9 cellular contexts compared by ENCODE assay signal in the genomic region with DNA sequence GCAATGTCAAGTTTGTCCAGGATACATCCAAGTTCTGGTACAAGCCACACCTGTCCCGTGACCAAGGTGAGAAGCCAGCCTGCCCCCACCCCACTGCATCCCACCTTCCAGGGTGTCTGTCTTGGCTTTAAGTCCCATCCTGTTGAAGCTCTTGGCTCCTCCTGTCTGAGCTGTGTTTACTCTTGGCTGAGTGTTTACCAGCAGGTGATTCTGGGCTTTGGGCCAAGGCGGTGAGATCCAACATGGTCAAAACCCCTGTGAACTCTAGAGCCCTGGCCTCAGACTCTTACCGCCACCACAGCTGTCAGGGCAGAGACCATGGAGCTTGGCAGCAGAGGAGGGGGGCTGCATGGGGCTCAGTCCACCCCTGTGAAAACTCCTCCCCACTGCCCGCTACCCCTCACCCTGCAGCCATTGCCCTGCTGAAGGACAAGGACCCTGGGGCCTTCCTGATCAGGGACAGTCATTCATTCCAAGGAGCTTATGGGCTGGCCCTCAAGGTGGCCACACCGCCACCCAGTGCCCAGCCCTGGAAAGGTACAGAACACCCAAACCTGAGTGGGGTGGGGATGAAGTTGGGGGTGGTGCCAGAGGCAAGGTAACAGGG. TPM values are rescaled to one million over a fixed set of nuclear protein-coding genes. Genes with fewer than 3 reads are reported as not detected.
A peak's percentile ranks its signal among the peaks of the same experiment; 100 is the strongest.
DNase-seq lines count a peak whose midpoint lies in the region; TF ChIP-seq lines count a peak whose summit lies in the region.
"Had no signal": no experiment of that assay in that cellular context is flagged by ENCODE, and none has a peak within 500 bp of the region (broad histone marks: within the 10 kb centered on the region; RNA-seq: fewer than 3 reads in every experiment).

No MANE protein-coding gene starts in this region.

- TF ChIP-seq CTCF in GM12874 (IDR thresholded peaks at IDR 0.05; ENCODE audit: insufficient read depth, low read depth, low read length), result peak; percentile 8; the same call in 1 of the 2 replicates
- TF ChIP-seq CTCF in glutamatergic neuron (IDR thresholded peaks at IDR 0.05; ENCODE audit: partially characterized antibody, unreplicated experiment), result no peak

- intact Hi-C loops in dendritic cell treated with granulocyte-macrophage colony-stimulating factor and Interleukin-4, amounts not matched to agents 40 ng/mL and 50 ng/mL, for 4 days (cut with micrococcal nuclease), result no loop called here

- peak overlapping the region; percentile 14 for H3K27ac Mint-ChIP-seq in dendritic cell treated with granulocyte-macrophage colony-stimulating factor and Interleukin-4, amounts not matched to agents 40 ng/mL and 50 ng/mL, for 4 days
- H3K27ac Mint-ChIP-seq in glutamatergic neuron (ENCODE audit: unreplicated experiment), result no peak overlapping the region

- peaks cover 29% of the 10 kb centered on the region for H3K27me3 Mint-ChIP-seq in dendritic cell treated with granulocyte-macrophage colony-stimulating factor and Interleukin-4, amounts not matched to agents 40 ng/mL and 50 ng/mL, for 4 days
- H3K27me3 Mint-ChIP-seq in glutamatergic neuron (ENCODE audit: unreplicated experiment), result peaks cover 10% of the 10 kb centered on the region

- H3K4me1 Mint-ChIP-seq in dendritic cell treated with granulocyte-macrophage colony-stimulating factor and Interleukin-4, amounts not matched to agents 40 ng/mL and 50 ng/mL, for 4 days (ENCODE audit: low read depth), result peaks cover 8% of the 10 kb centered on the region
- peaks cover 2% of the 10 kb centered on the region for H3K4me1 Mint-ChIP-seq in glutamatergic neuron (ENCODE audit: low read depth, unreplicated experiment)

- peaks cover 36% of the 10 kb centered on the region for H3K36me3 Mint-ChIP-seq in dendritic cell treated with granulocyte-macrophage colony-stimulating factor and Interleukin-4, amounts not matched to agents 40 ng/mL and 50 ng/mL, for 4 days (ENCODE audit: low read depth)
- H3K36me3 Mint-ChIP-seq in glutamatergic neuron (ENCODE audit: unreplicated experiment), result no peaks in the 10 kb centered on the region

- no peak overlapping the region for H3K4me3 Mint-ChIP-seq in dendritic cell treated with granulocyte-macrophage colony-stimulating factor and Interleukin-4, amounts not matched to agents 40 ng/mL and 50 ng/mL, for 4 days
- no peak overlapping the region for H3K4me3 Mint-ChIP-seq in glutamatergic neuron (ENCODE audit: unreplicated experiment)

- no peaks in the 10 kb centered on the region for H3K9me3 Mint-ChIP-seq in dendritic cell treated with granulocyte-macrophage colony-stimulating factor and Interleukin-4, amounts not matched to agents 40 ng/mL and 50 ng/mL, for 4 days
- H3K9me3 Mint-ChIP-seq in glutamatergic neuron (ENCODE audit: unreplicated experiment), result peaks cover 5% of the 10 kb centered on the region

- peak; percentile 90 for DNase-seq in NCI-H2196 treated with DMSO at 0.1 percent for 48 hours (lab: John Stamatoyannopoulos, UW; ENCODE audit: unreplicated experiment)
- DNase-seq in renal cortical epithelial cell (ENCODE audit: low read depth), result peak; percentile 53
- no peak for DNase-seq in glutamatergic neuron
- DNase-seq in T-helper 1 cell, result no peak
- no peak for DNase-seq in stimulated activated naive CD4-positive, alpha-beta T cell treated with Interleukin-2 at 50 U/mL for 16 hours (lab: John Stamatoyannopoulos, UW)
- no peak for DNase-seq in germinal center (ENCODE audit: low spot score)

RNA-seq across cellular contexts. Expression of a gene that starts 11.6 kb away (rescaled TPM):
- 1.7 and 18.3 TPM in 2 replicates for total RNA-seq in renal cortical epithelial cell
- 2.5 TPM for total RNA-seq in glutamatergic neuron (ENCODE audit: unreplicated experiment)

RNA-seq across cellular contexts. Expression of a gene that starts 17.7 kb away (rescaled TPM):
- total RNA-seq in renal cortical epithelial cell (13.9 and 30.6 TPM in 2 replicates), glutamatergic neuron (ENCODE audit: unreplicated experiment) (13.9 TPM)

RNA-seq across cellular contexts. Expression of a gene that starts 36.0 kb away (rescaled TPM):
- 76.1 and 95.0 TPM in 2 replicates for total RNA-seq in renal cortical epithelial cell
- not detected for total RNA-seq in glutamatergic neuron (ENCODE audit: unreplicated experiment)

RNA-seq across cellular contexts. Expression of a gene that starts 41.8 kb away (rescaled TPM):
- total RNA-seq in renal cortical epithelial cell, result not detected in 2 replicates
- total RNA-seq in glutamatergic neuron (ENCODE audit: unreplicated experiment), result not detected
- total RNA-seq: HT1080 had no signal

RNA-seq across cellular contexts. Expression of a gene that starts 55.3 kb away (rescaled TPM):
- total RNA-seq in renal cortical epithelial cell (1,047 and 1,149 TPM in 2 replicates), glutamatergic neuron (ENCODE audit: unreplicated experiment) (283 TPM)

Comparison
In these comparisons a context has a peak if more than half of its experiments do, and no peak if none do; other contexts are left out.
1. DNase-seq: peak in NCI-H2196 treated with DMSO at 0.1 percent for 48 hours (single experiment) and renal cortical epithelial cell (single experiment); none in glutamatergic neuron (single experiment), T-helper 1 cell (0 of 5), stimulated activated naive CD4-positive, alpha-beta T cell treated with Interleukin-2 at 50 U/mL for 16 hours (single experiment) and germinal center (single experiment).
2. RNA of a gene that starts 36.0 kb away (total RNA-seq): 76.1 to 95.0 TPM in renal cortical epithelial cell; not detected in glutamatergic neuron (single experiment); every median in the first group is over 10 times any median in the second.